ENCODE assay signal across 2 cellular contexts in the genomic region with DNA sequence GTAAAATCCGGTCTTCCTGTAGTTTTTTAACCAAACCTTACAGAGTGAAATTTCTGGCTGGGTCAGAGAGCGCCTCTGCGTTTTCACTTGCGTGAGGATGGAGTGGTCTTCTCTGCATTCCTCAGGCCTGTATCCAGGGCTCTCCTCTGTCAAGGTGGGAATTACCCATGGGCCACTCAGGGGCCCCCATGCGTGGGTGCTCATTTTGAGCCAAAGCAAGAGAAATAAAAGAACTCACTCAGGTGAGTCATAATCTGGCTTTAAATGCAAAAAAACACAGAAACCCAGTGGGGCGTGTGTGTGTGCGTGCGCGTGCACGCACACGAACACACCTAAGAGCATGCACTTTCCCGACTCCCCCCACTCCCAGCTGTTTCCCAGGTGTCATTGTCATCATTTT.
TF ChIP-seq lines count a peak whose summit lies in the region.

No MANE protein-coding gene starts in this region.

TF ChIP-seq in H1, 55 proteins besides CTCF, POLR2A, EP300 and RAD21:
- TF ChIP-seq, protein P1, sequence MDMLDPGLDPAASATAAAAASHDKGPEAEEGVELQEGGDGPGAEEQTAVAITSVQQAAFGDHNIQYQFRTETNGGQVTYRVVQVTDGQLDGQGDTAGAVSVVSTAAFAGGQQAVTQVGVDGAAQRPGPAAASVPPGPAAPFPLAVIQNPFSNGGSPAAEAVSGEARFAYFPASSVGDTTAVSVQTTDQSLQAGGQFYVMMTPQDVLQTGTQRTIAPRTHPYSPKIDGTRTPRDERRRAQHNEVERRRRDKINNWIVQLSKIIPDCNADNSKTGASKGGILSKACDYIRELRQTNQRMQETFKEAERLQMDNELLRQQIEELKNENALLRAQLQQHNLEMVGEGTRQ (IDR thresholded peaks at IDR 0.05; ENCODE audit: low read length), result no peak

TF ChIP-seq in SK-N-SH, 30 proteins besides CTCF, POLR2A, EP300 and RAD21 (continued from another document):
- TF ChIP-seq, protein P2, sequence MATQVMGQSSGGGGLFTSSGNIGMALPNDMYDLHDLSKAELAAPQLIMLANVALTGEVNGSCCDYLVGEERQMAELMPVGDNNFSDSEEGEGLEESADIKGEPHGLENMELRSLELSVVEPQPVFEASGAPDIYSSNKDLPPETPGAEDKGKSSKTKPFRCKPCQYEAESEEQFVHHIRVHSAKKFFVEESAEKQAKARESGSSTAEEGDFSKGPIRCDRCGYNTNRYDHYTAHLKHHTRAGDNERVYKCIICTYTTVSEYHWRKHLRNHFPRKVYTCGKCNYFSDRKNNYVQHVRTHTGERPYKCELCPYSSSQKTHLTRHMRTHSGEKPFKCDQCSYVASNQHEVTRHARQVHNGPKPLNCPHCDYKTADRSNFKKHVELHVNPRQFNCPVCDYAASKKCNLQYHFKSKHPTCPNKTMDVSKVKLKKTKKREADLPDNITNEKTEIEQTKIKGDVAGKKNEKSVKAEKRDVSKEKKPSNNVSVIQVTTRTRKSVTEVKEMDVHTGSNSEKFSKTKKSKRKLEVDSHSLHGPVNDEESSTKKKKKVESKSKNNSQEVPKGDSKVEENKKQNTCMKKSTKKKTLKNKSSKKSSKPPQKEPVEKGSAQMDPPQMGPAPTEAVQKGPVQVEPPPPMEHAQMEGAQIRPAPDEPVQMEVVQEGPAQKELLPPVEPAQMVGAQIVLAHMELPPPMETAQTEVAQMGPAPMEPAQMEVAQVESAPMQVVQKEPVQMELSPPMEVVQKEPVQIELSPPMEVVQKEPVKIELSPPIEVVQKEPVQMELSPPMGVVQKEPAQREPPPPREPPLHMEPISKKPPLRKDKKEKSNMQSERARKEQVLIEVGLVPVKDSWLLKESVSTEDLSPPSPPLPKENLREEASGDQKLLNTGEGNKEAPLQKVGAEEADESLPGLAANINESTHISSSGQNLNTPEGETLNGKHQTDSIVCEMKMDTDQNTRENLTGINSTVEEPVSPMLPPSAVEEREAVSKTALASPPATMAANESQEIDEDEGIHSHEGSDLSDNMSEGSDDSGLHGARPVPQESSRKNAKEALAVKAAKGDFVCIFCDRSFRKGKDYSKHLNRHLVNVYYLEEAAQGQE (IDR thresholded peaks at IDR 0.05; ENCODE audit: low read depth, low read length), result no peak
- TF ChIP-seq CHD2 (IDR thresholded peaks at IDR 0.05; ENCODE audit: low read length, partially characterized antibody) (no peak), MEF2A (IDR thresholded peaks at IDR 0.05; ENCODE audit: borderline replicate concordance, low read depth) (no peak), FOXM1 (IDR thresholded peaks at IDR 0.05; ENCODE audit: low read depth) (no peak), TEAD4 (IDR thresholded peaks at IDR 0.05; ENCODE audit: borderline replicate concordance, insufficient read depth) (no peak), SMC3 (IDR thresholded peaks at IDR 0.05; ENCODE audit: low read depth, low read length) (no peak), FOSL2 (IDR thresholded peaks at IDR 0.05; ENCODE audit: borderline replicate concordance, low read depth) (no peak), GATA2 (CRISPR knock-in tag; IDR thresholded peaks at IDR 0.05) (no peak), MXI1 (IDR thresholded peaks at IDR 0.05; ENCODE audit: low read depth, low read length) (no peak)
- TF ChIP-seq, protein P3, sequence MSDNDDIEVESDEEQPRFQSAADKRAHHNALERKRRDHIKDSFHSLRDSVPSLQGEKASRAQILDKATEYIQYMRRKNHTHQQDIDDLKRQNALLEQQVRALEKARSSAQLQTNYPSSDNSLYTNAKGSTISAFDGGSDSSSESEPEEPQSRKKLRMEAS (IDR thresholded peaks at IDR 0.05; ENCODE audit: low read depth), result no peak
- TF ChIP-seq, protein P4, sequence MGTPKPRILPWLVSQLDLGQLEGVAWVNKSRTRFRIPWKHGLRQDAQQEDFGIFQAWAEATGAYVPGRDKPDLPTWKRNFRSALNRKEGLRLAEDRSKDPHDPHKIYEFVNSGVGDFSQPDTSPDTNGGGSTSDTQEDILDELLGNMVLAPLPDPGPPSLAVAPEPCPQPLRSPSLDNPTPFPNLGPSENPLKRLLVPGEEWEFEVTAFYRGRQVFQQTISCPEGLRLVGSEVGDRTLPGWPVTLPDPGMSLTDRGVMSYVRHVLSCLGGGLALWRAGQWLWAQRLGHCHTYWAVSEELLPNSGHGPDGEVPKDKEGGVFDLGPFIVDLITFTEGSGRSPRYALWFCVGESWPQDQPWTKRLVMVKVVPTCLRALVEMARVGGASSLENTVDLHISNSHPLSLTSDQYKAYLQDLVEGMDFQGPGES (IDR thresholded peaks at IDR 0.05; ENCODE audit: low read depth, low read length), result no peak
